Comparison of ENCODE assay signal across 10 cellular contexts in genomic region chr12:92138144-92138543, GRCh38. TPM values are rescaled to one million over a fixed set of nuclear protein-coding genes. Genes with fewer than 3 reads are reported as not detected.
DNase-seq lines count a peak whose midpoint lies in the region; ATAC-seq and TF ChIP-seq lines count a peak whose summit lies in the region.
"Had no signal": no experiment of that assay in that cellular context is flagged by ENCODE, and none has a peak within 500 bp of the region (broad histone marks: within the 10 kb centered on the region; RNA-seq: fewer than 3 reads in every experiment).

No MANE protein-coding gene starts in this region.

- H3K4me1 ChIP-seq in right cardiac atrium (ENCODE audit: control insufficient read depth, insufficient read depth, low read length) = peaks cover 13% of the 10 kb centered on the region
- H3K4me1 ChIP-seq in spleen = peaks cover 36 to 76% (median 63%) of the 10 kb centered on the region in 6 donors

- intact Hi-C loops in activated B cell treated with CpG ODN at 0.5 μM for 24 hours (cut with micrococcal nuclease) (loop anchor here (2.0 kb wide), 1 partner anchor 13 kb away; no protein-coding TSS in a partner anchor), right cardiac atrium (cut with DNase I) (loop anchor here in 2 of 4 donors (10.0 kb wide), 4 partner anchors 53 to 753 kb away; no protein-coding TSS in a partner anchor), spleen (cut with DNase I; ENCODE audit: low total_unique reads) (loop anchor here (10.0 kb wide), 2 partner anchors 103 to 563 kb away; no protein-coding TSS in a partner anchor)

- TF ChIP-seq POLR2A in spleen (IDR thresholded peaks at IDR 0.05) = no peak

- H3K27ac ChIP-seq in right cardiac atrium (ENCODE audit: low read length) = no peak overlapping the region
- H3K27ac ChIP-seq in spleen = peak overlapping the region; percentile 97 to 100 (median 100)

- peak overlapping the region; percentile 70 for H3K4me3 ChIP-seq in right cardiac atrium (ENCODE audit: low read length)
- H3K4me3 ChIP-seq in spleen = peak overlapping the region; percentile 14 to 90 (median 77)

- no peaks in the 10 kb centered on the region for H3K27me3 Mint-ChIP-seq in activated B cell treated with CpG ODN at 0.5 μM for 24 hours

- peak overlapping the region; percentile 98 for H3K4me3 Mint-ChIP-seq in activated B cell treated with CpG ODN at 0.5 μM for 24 hours

- H3K36me3 Mint-ChIP-seq in activated B cell treated with CpG ODN at 0.5 μM for 24 hours (ENCODE audit: low read depth) = peaks cover 94% of the 10 kb centered on the region

- H3K9me3 Mint-ChIP-seq in activated B cell treated with CpG ODN at 0.5 μM for 24 hours = no peaks in the 10 kb centered on the region

- CTCF ChIA-PET in activated B cell treated with CpG ODN at 0.5 μM for 24 hours (lab: Charles Lee) = interaction anchor here (0.6 to 2.0 kb wide), 4 partner anchors 270 to 565 kb away, joined by 3 to 10 read pairs (median 6); no protein-coding TSS in a partner anchor

- peaks cover 68% of the 10 kb centered on the region for H3K4me1 Mint-ChIP-seq in activated B cell treated with CpG ODN at 0.5 μM for 24 hours

- H3K9me3 ChIP-seq in right cardiac atrium (ENCODE audit: control insufficient read depth, low read length) (no peaks in the 10 kb centered on the region), spleen (no peaks in the 10 kb centered on the region)

- WGBS in right cardiac atrium = 66% methylated on average over 1 of the region's 1 CpG
- 50 to 66% (median 59%) methylated on average over 1 of the region's 1 CpG for WGBS in spleen, 5 donors

- peaks cover 0 to 61% (median 14%) of the 10 kb centered on the region in 6 donors for H3K36me3 ChIP-seq in spleen

- no peak for ATAC-seq in activated B cell treated with CpG ODN at 0.5 μM for 24 hours (ENCODE audit: low read depth)
- no peak for ATAC-seq in right cardiac atrium
- no peak for ATAC-seq in HG03565 (IDR thresholded peaks at IDR 0.05; ENCODE audit: unreplicated experiment)
- ATAC-seq in HG03045 (IDR thresholded peaks at IDR 0.05; ENCODE audit: unreplicated experiment) = no peak

- peak; percentile 30 for DNase-seq in DMS53 (lab: John Stamatoyannopoulos, UW)
- DNase-seq in DMS53 treated with DMSO at 0.1 percent for 48 hours (lab: John Stamatoyannopoulos, UW; ENCODE audit: unreplicated experiment) = no peak
- no peak for DNase-seq in activated B cell treated with CpG ODN at 0.5 μM for 24 hours
- no peak for DNase-seq in right cardiac atrium
- DNase-seq in spleen = no peak
- DNase-seq in SKM-1 treated with dmso at 0.1 percent for 144 hours (lab: John Stamatoyannopoulos, UW; ENCODE audit: unreplicated experiment) = no peak
- DNase-seq: 8988T; activated CD4-positive, alpha-beta T cell treated with anti-CD3 and anti-CD28 coated beads for 1 hour had no signal

- H3K27me3 ChIP-seq in right cardiac atrium (ENCODE audit: control insufficient read depth, insufficient read depth) (no peaks in the 10 kb centered on the region), spleen (replicated peaks in 1 of 7) (no peaks in the 10 kb centered on the region)

- peak overlapping the region; percentile 69 for H3K27ac Mint-ChIP-seq in activated B cell treated with CpG ODN at 0.5 μM for 24 hours

- POLR2A ChIA-PET in activated B cell treated with CpG ODN at 0.5 μM for 24 hours (lab: Charles Lee) = interaction anchor here (0.7 to 7.7 kb wide), 19 partner anchors 7 to 1369 kb away, joined by 3 to 170 read pairs (median 3); partner anchors contain the start of gene BTG1

- no peak for TF ChIP-seq CTCF in activated B cell treated with CpG ODN at 0.5 μM for 24 hours (IDR thresholded peaks at IDR 0.05)
- no peak for TF ChIP-seq CTCF in spleen (IDR thresholded peaks at IDR 0.05 in 8 of 11, conservative IDR thresholded peaks at IDR 0.05 in 3 of 11)

RNA-seq across cellular contexts. Expression of gene BTG1, which starts 7.5 kb away (rescaled TPM):
- total RNA-seq in activated B cell treated with CpG ODN at 0.5 μM for 24 hours = 423 and 429 TPM in 2 replicates
- total RNA-seq in right cardiac atrium = 100 to 1,000 TPM in 3 of 4 donors, 10 to 100 TPM in 1; 95.7 to 147 (median 134) TPM
- 59.5 TPM for polyA plus RNA-seq in right cardiac atrium
- 100 to 1,000 TPM; 171 to 358 (median 256) TPM for total RNA-seq in spleen
- 100 to 1,000 TPM; 122 to 228 (median 132) TPM for polyA plus RNA-seq in spleen
